In the genomic region with DNA sequence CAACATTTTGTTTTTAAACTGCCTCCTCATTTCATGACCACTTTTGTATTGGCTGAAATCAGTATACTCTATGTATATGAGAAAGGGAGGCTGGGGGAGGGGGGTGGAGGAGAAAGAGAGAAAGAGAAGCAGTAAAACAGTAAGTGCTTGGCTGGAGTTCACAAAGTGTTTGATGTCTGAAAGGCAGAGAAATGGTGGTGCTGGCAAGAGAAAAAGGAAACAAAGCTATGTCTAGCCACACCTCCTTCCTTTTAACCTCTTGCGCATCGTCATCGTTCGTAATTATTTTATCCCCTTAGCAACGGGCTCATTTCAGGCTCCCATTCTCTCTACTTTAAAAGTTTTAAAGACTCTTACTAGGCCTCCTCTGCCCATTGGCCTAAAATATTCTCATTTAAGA, we compare ENCODE assay signal across 25 cellular contexts. TPM values are rescaled to one million over a fixed set of nuclear protein-coding genes. Genes with fewer than 3 reads are reported as not detected.
DNase-seq lines count a peak whose midpoint lies in the region; ATAC-seq, FAIRE-seq and TF ChIP-seq lines count a peak whose summit lies in the region.
"Had no signal": no experiment of that assay in that cellular context is flagged by ENCODE, and none has a peak within 500 bp of the region (broad histone marks: within the 10 kb centered on the region; RNA-seq: fewer than 3 reads in every experiment).

No MANE protein-coding gene starts in this region.

- H3K9me3 Mint-ChIP-seq in GM23338 (no peaks in the 10 kb centered on the region), astrocyte (ENCODE audit: unreplicated experiment) (no peaks in the 10 kb centered on the region)
- H3K9me3 Mint-ChIP-seq in activated T-helper 1 cell treated with anti-CD3 and anti-CD28 coated beads, Interleukin-12 subunit alpha, Interleukin-12 subunit beta, Interleukin-2, Interleukin-4 antibody, amounts not matched to agents 30 ng/mL and 10 ng/mL and 1 ng/mL, durations not matched to agents 14 hours and 24 hours and 36 hours, result no peaks in the 10 kb centered on the region
- H3K9me3 Mint-ChIP-seq: dendritic cell treated with granulocyte-macrophage colony-stimulating factor and Interleukin-4, amounts not matched to agents 40 ng/mL and 50 ng/mL, for 4 days; natural killer cell had no signal

- ATAC-seq in GM23338, result no peak
- ATAC-seq: activated CD8-positive, alpha-beta memory T cell treated with anti-CD3 and anti-CD28 coated beads, Interleukin-2, amount 10 ng/mL, durations not matched to agents 7 days and 5 days; gastroesophageal sphincter; left cardiac atrium; natural killer cell; psoas muscle; stimulated activated naive CD8-positive, alpha-beta T cell treated with anti-CD3 and anti-CD28 coated beads, Interleukin-15, Interleukin-2, amounts not matched to agents 100 U/mL and 50 U/mL, for 24 hours had no signal

- H2AFZ ChIP-seq in GM23338, result no peak overlapping the region
- H2AFZ ChIP-seq in astrocyte (ENCODE audit: low read depth, low read length), result no peak overlapping the region
- H2AFZ ChIP-seq in osteoblast (ENCODE audit: low read length), result no peak overlapping the region

- peak; percentile 11 for DNase-seq in GM23338 (ENCODE audit: low spot score)
- peak; percentile 57 for DNase-seq in astrocyte (ENCODE audit: low read depth)
- peak; percentile 36 for DNase-seq in glomerular endothelial cell (ENCODE audit: extremely low read depth, low read depth, low spot score)
- peak; percentile 13 for DNase-seq in osteoblast (ENCODE audit: insufficient read length, low spot score, missing footprints)
- no peak for DNase-seq in activated T-helper 1 cell treated with anti-CD3 and anti-CD28 coated beads, Interleukin-12 subunit alpha, Interleukin-12 subunit beta, Interleukin-2, Interleukin-4 antibody, amounts not matched to agents 30 ng/mL and 10 ng/mL and 1 ng/mL, durations not matched to agents 14 hours and 24 hours and 36 hours (ENCODE audit: low spot score)
- no peak for DNase-seq in NCI-H2107 treated with DMSO at 0.1 percent for 48 hours (lab: John Stamatoyannopoulos, UW; ENCODE audit: unreplicated experiment)
- DNase-seq in OCI-M2 (lab: John Stamatoyannopoulos, UW; ENCODE audit: unreplicated experiment), result no peak
- DNase-seq: activated CD4-positive, CD25-positive, alpha-beta regulatory T cell; activated CD8-positive, alpha-beta memory T cell treated with anti-CD3 and anti-CD28 coated beads, Interleukin-2, amount 10 ng/mL, durations not matched to agents 7 days and 5 days; Calu3; left cardiac atrium; natural killer cell; NCI-H1105 treated with DMSO at 0.1 percent for 48 hours; NCI-H2107; NCI-H69; psoas muscle; stimulated activated CD4-positive, alpha-beta T cell treated with anti-CD3 and anti-CD28 coated beads, Interleukin-2, amount 100 ng/mL, for 48 hours; stimulated activated naive CD8-positive, alpha-beta T cell treated with anti-CD3 and anti-CD28 coated beads, Interleukin-15, Interleukin-2, amounts not matched to agents 100 U/mL and 50 U/mL, for 24 hours; T1000 had no signal

- H3K4me1 ChIP-seq in GM23338 (ENCODE audit: insufficient read depth), result no peaks in the 10 kb centered on the region
- H3K4me1 ChIP-seq in astrocyte (ENCODE audit: insufficient read depth, low read length), result no peaks in the 10 kb centered on the region
- H3K4me1 ChIP-seq in osteoblast (ENCODE audit: insufficient read depth, low read length), result peaks cover 3% of the 10 kb centered on the region
- H3K4me1 ChIP-seq: BLaER1, psoas muscle, tibial nerve had no signal

- H3K27ac ChIP-seq in GM23338 (ENCODE audit: low read depth) (no peak overlapping the region), astrocyte (ENCODE audit: low read depth, low read length) (peak overlapping the region; percentile 61), osteoblast (ENCODE audit: low read depth, low read length) (peak overlapping the region; percentile 48)
- H3K27ac ChIP-seq: BLaER1, gastroesophageal sphincter, psoas muscle, tibial nerve had no signal

- no peaks in the 10 kb centered on the region for H3K27me3 ChIP-seq in GM23338 (ENCODE audit: insufficient read depth)
- H3K27me3 ChIP-seq in astrocyte (ENCODE audit: insufficient read depth, low read length), result no peaks in the 10 kb centered on the region
- H3K27me3 ChIP-seq in osteoblast (ENCODE audit: insufficient read depth, low read length), result no peaks in the 10 kb centered on the region
- H3K27me3 ChIP-seq: gastroesophageal sphincter, tibial nerve had no signal

- intact Hi-C loops in activated T-helper 1 cell treated with anti-CD3 and anti-CD28 coated beads, Interleukin-12 subunit alpha, Interleukin-12 subunit beta, Interleukin-2, Interleukin-4 antibody, amounts not matched to agents 30 ng/mL and 10 ng/mL and 1 ng/mL, durations not matched to agents 14 hours and 24 hours and 36 hours (cut with micrococcal nuclease), result no loop called here

- no peaks in the 10 kb centered on the region for H3F3A ChIP-seq in GM23338 (replicated peaks; ENCODE audit: low read depth)

- H3K4me2 ChIP-seq in GM23338 (no peak overlapping the region; the same call in 1 of the 2 replicates), astrocyte (ENCODE audit: low read length) (peak overlapping the region; percentile 57), osteoblast (ENCODE audit: insufficient read depth, low read length) (no peak overlapping the region)
- H3K4me2 ChIP-seq: BLaER1, smooth muscle cell had no signal

- H3K36me3 ChIP-seq in GM23338 (ENCODE audit: insufficient read depth) (no peaks in the 10 kb centered on the region), astrocyte (ENCODE audit: insufficient read depth, low read length) (no peaks in the 10 kb centered on the region), osteoblast (ENCODE audit: insufficient read depth, low read length) (no peaks in the 10 kb centered on the region)
- H3K36me3 ChIP-seq: BLaER1, gastroesophageal sphincter, tibial nerve had no signal

- peak overlapping the region; percentile 27 for H3K9ac ChIP-seq in astrocyte (ENCODE audit: low read length)
- H3K9ac ChIP-seq: BLaER1 had no signal

- H4K20me1 ChIP-seq in GM23338 (replicated peaks; ENCODE audit: insufficient read depth), result no peaks in the 10 kb centered on the region
- no peaks in the 10 kb centered on the region for H4K20me1 ChIP-seq in astrocyte (ENCODE audit: insufficient read depth, low read length)
- H4K20me1 ChIP-seq in osteoblast (ENCODE audit: insufficient read depth, low read length), result no peaks in the 10 kb centered on the region
- H4K20me1 ChIP-seq: BLaER1 had no signal

- H3K27ac Mint-ChIP-seq in GM23338 (no peak overlapping the region), astrocyte (ENCODE audit: unreplicated experiment) (no peak overlapping the region)
- H3K27ac Mint-ChIP-seq in activated T-helper 1 cell treated with anti-CD3 and anti-CD28 coated beads, Interleukin-12 subunit alpha, Interleukin-12 subunit beta, Interleukin-2, Interleukin-4 antibody, amounts not matched to agents 30 ng/mL and 10 ng/mL and 1 ng/mL, durations not matched to agents 14 hours and 24 hours and 36 hours, result no peak overlapping the region
- H3K27ac Mint-ChIP-seq: activated CD8-positive, alpha-beta memory T cell treated with anti-CD3 and anti-CD28 coated beads, Interleukin-2, amount 10 ng/mL, durations not matched to agents 7 days and 5 days; dendritic cell treated with granulocyte-macrophage colony-stimulating factor and Interleukin-4, amounts not matched to agents 40 ng/mL and 50 ng/mL, for 4 days; natural killer cell had no signal

- no peaks in the 10 kb centered on the region for H3K4me1 Mint-ChIP-seq in GM23338
- H3K4me1 Mint-ChIP-seq in astrocyte (ENCODE audit: low read depth, unreplicated experiment), result no peaks in the 10 kb centered on the region
- H3K4me1 Mint-ChIP-seq in activated T-helper 1 cell treated with anti-CD3 and anti-CD28 coated beads, Interleukin-12 subunit alpha, Interleukin-12 subunit beta, Interleukin-2, Interleukin-4 antibody, amounts not matched to agents 30 ng/mL and 10 ng/mL and 1 ng/mL, durations not matched to agents 14 hours and 24 hours and 36 hours (ENCODE audit: low read depth), result no peaks in the 10 kb centered on the region
- H3K4me1 Mint-ChIP-seq: activated CD8-positive, alpha-beta memory T cell treated with anti-CD3 and anti-CD28 coated beads, Interleukin-2, amount 10 ng/mL, durations not matched to agents 7 days and 5 days; natural killer cell had no signal

- H3K27me3 Mint-ChIP-seq in GM23338 (ENCODE audit: insufficient read depth, low read depth, poor library complexity) (no peaks in the 10 kb centered on the region), astrocyte (ENCODE audit: low read depth, unreplicated experiment) (no peaks in the 10 kb centered on the region)
- H3K27me3 Mint-ChIP-seq in activated T-helper 1 cell treated with anti-CD3 and anti-CD28 coated beads, Interleukin-12 subunit alpha, Interleukin-12 subunit beta, Interleukin-2, Interleukin-4 antibody, amounts not matched to agents 30 ng/mL and 10 ng/mL and 1 ng/mL, durations not matched to agents 14 hours and 24 hours and 36 hours (ENCODE audit: insufficient read depth), result no peaks in the 10 kb centered on the region
- H3K27me3 Mint-ChIP-seq: activated CD8-positive, alpha-beta memory T cell treated with anti-CD3 and anti-CD28 coated beads, Interleukin-2, amount 10 ng/mL, durations not matched to agents 7 days and 5 days; dendritic cell treated with granulocyte-macrophage colony-stimulating factor and Interleukin-4, amounts not matched to agents 40 ng/mL and 50 ng/mL, for 4 days had no signal

- no peaks in the 10 kb centered on the region for H3K79me2 ChIP-seq in GM23338 (replicated peaks; ENCODE audit: insufficient read depth)
- H3K79me2 ChIP-seq in astrocyte (ENCODE audit: insufficient read depth, low read length), result no peaks in the 10 kb centered on the region
- H3K79me2 ChIP-seq in osteoblast (ENCODE audit: insufficient read depth, low read length), result no peaks in the 10 kb centered on the region

- no peak for TF ChIP-seq CTCF in GM23338 (conservative IDR thresholded peaks at IDR 0.05; ENCODE audit: low read depth in 2 of 2)
- no peak for TF ChIP-seq CTCF in astrocyte (IDR thresholded peaks at IDR 0.05; ENCODE audit: insufficient read depth, low read depth, low read length)
- TF ChIP-seq CTCF in osteoblast (IDR thresholded peaks at IDR 0.05; ENCODE audit: extremely low read depth, low read depth, low read length), result no peak

- no peaks in the 10 kb centered on the region for H3K9me2 ChIP-seq in GM23338 (ENCODE audit: insufficient read depth)

- H3K9me3 ChIP-seq in astrocyte (ENCODE audit: insufficient read depth, low read depth, low read length), result no peaks in the 10 kb centered on the region
- no peaks in the 10 kb centered on the region for H3K9me3 ChIP-seq in osteoblast (ENCODE audit: low read depth, low read length)
- H3K9me3 ChIP-seq: BLaER1, gastroesophageal sphincter, psoas muscle, tibial nerve had no signal

- H3K4me3 Mint-ChIP-seq in GM23338 (no peak overlapping the region), astrocyte (ENCODE audit: unreplicated experiment) (no peak overlapping the region)
- no peak overlapping the region for H3K4me3 Mint-ChIP-seq in activated T-helper 1 cell treated with anti-CD3 and anti-CD28 coated beads, Interleukin-12 subunit alpha, Interleukin-12 subunit beta, Interleukin-2, Interleukin-4 antibody, amounts not matched to agents 30 ng/mL and 10 ng/mL and 1 ng/mL, durations not matched to agents 14 hours and 24 hours and 36 hours
- H3K4me3 Mint-ChIP-seq: activated CD8-positive, alpha-beta memory T cell treated with anti-CD3 and anti-CD28 coated beads, Interleukin-2, amount 10 ng/mL, durations not matched to agents 7 days and 5 days; dendritic cell treated with granulocyte-macrophage colony-stimulating factor and Interleukin-4, amounts not matched to agents 40 ng/mL and 50 ng/mL, for 4 days; natural killer cell had no signal

- H3K36me3 Mint-ChIP-seq in GM23338 (ENCODE audit: low read depth) (no peaks in the 10 kb centered on the region), astrocyte (ENCODE audit: low read depth, unreplicated experiment) (no peaks in the 10 kb centered on the region)
- no peaks in the 10 kb centered on the region for H3K36me3 Mint-ChIP-seq in activated T-helper 1 cell treated with anti-CD3 and anti-CD28 coated beads, Interleukin-12 subunit alpha, Interleukin-12 subunit beta, Interleukin-2, Interleukin-4 antibody, amounts not matched to agents 30 ng/mL and 10 ng/mL and 1 ng/mL, durations not matched to agents 14 hours and 24 hours and 36 hours (ENCODE audit: low read depth)
- H3K36me3 Mint-ChIP-seq: natural killer cell had no signal

- FAIRE-seq in astrocyte (lab: Jason Lieb, UNC), result no peak
- FAIRE-seq: bronchial epithelial cell had no signal

- no peak overlapping the region for H3K4me3 ChIP-seq in GM23338
- no peak overlapping the region for H3K4me3 ChIP-seq in astrocyte (ENCODE audit: insufficient read depth, low read depth, low read length)
- H3K4me3 ChIP-seq in osteoblast (ENCODE audit: insufficient read depth, low read length), result no peak overlapping the region
- H3K4me3 ChIP-seq: BLaER1, gastroesophageal sphincter, psoas muscle, smooth muscle cell, tibial nerve had no signal

RNA-seq across cellular contexts. Expression of a gene that starts 25.6 kb away (rescaled TPM):
- total RNA-seq in GM23338 (2014; rRNA removed; shearing (Covaris generic)), result 0.47 and 1.4 TPM in 2 replicates
- 0.59 and 1.0 TPM in 2 replicates for polyA plus RNA-seq in GM23338 (2016; fragmentation: Nextera tagmentation; extraction: Ambion mirVana)
- total RNA-seq in astrocyte (0.48 and 0.82 TPM in 2 replicates), glomerular endothelial cell (0.87 and 2.3 TPM in 2 replicates), osteoblast (0.88 and 1.1 TPM in 2 replicates)
- 0.78 and 0.88 TPM in 2 replicates for total RNA-seq in activated T-helper 1 cell treated with anti-CD3 and anti-CD28 coated beads, Interleukin-12 subunit alpha, Interleukin-12 subunit beta, Interleukin-2, Interleukin-4 antibody, amounts not matched to agents 30 ng/mL and 10 ng/mL and 1 ng/mL, durations not matched to agents 14 hours and 24 hours and 36 hours

Comparison
In these comparisons a context has a peak if more than half of its experiments do, and no peak if none do; other contexts are left out.
1. DNase-seq: peak in GM23338 (single experiment), astrocyte (single experiment), glomerular endothelial cell (single experiment) and osteoblast (single experiment); none in activated T-helper 1 cell treated with anti-CD3 and anti-CD28 coated beads, Interleukin-12 subunit alpha, Interleukin-12 subunit beta, Interleukin-2, Interleukin-4 antibody, amounts not matched to agents 30 ng/mL and 10 ng/mL and 1 ng/mL, durations not matched to agents 14 hours and 24 hours and 36 hours (single experiment), NCI-H2107 treated with DMSO at 0.1 percent for 48 hours (single experiment) and OCI-M2 (single experiment).